13 cellular contexts compared by ENCODE assay signal in the genomic region with DNA sequence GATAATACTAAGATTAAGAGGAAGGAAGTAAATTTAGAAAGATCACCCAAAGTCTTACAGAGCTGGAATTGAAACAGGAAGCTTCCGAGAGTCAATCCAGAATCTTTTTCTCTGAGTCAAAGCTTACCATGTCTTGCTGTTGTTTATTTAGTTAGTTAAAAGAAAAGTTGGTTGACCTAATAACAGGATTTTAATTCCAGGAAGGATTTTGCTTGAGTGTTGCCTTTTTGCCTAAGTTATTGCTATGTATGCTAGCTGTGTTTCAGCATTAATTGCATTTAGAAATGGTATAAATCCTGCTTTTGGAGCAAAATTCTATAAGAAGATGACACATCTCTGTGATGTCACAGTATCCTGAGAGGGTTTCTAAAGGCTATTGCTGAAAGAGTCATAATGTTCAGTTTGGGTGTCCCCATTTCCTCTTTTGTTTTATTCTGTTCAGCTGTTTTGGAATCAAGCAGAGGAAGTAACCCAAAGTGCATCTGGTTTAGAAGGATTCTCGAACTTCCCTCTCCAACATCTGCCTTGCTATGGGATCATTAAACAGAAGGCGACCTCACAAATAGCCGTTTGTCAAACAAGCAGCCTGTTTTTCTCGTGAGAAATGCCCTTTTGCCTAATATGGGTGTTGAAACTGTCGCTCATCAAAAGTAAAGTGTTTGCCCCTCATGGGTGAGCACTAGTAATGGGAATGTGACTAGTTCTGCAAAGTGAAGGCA.
DNase-seq lines count a peak whose midpoint lies in the region; ATAC-seq and TF ChIP-seq lines count a peak whose summit lies in the region.
"Had no signal": no experiment of that assay in that cellular context is flagged by ENCODE, and none has a peak within 500 bp of the region (broad histone marks: within the 10 kb centered on the region; RNA-seq: fewer than 3 reads in every experiment).

No MANE protein-coding gene starts in this region.

- peaks cover 4% of the 10 kb centered on the region for H3K4me1 Mint-ChIP-seq in endodermal cell
- H3K4me1 Mint-ChIP-seq: activated naive CD4-positive, alpha-beta T cell treated with anti-CD3 and anti-CD28 coated beads, Interleukin-2, amount 10 ng/mL, durations not matched to agents 7 days and 5 days; IgD-negative memory B cell had no signal

- TF ChIP-seq CTCF in psoas muscle (IDR thresholded peaks at IDR 0.05) (no peak), endodermal cell (conservative IDR thresholded peaks at IDR 0.05) (no peak)

- intact Hi-C loops in psoas muscle (cut with DNase I): no loop called here

- H3K4me3 ChIP-seq in psoas muscle: no peak overlapping the region
- H3K4me3 ChIP-seq in endodermal cell (ENCODE audit: low read length): no peak overlapping the region
- H3K4me3 ChIP-seq: thoracic aorta had no signal

- no peak overlapping the region for H3K27ac Mint-ChIP-seq in activated naive CD4-positive, alpha-beta T cell treated with anti-CD3 and anti-CD28 coated beads, Interleukin-2, amount 50 U/mL, for 72 hours
- no peak overlapping the region for H3K27ac Mint-ChIP-seq in endodermal cell
- H3K27ac Mint-ChIP-seq: activated naive CD4-positive, alpha-beta T cell treated with anti-CD3 and anti-CD28 coated beads, Interleukin-2, amount 10 ng/mL, durations not matched to agents 7 days and 5 days; IgD-negative memory B cell had no signal

- peaks cover 4% of the 10 kb centered on the region for H3K9me3 ChIP-seq in psoas muscle
- no peaks in the 10 kb centered on the region for H3K9me3 ChIP-seq in endodermal cell (ENCODE audit: control insufficient read depth, low read length)
- H3K9me3 ChIP-seq: thoracic aorta had no signal

- DNase-seq in Daoy (ENCODE audit: low read depth) (peak; percentile 4), NOMO-1 treated with dmso at 0.1 percent for 144 hours (lab: John Stamatoyannopoulos, UW; ENCODE audit: unreplicated experiment) (peak; percentile 38), epithelial cell of prostate (ENCODE audit: low read depth, low spot score) (no peak), psoas muscle (no peak), NCI-H187 treated with DMSO at 0.1 percent for 48 hours (lab: John Stamatoyannopoulos, UW) (no peak), endodermal cell (no peak)
- DNase-seq in activated naive CD4-positive, alpha-beta T cell treated with anti-CD3 and anti-CD28 coated beads, Interleukin-2, amount 50 U/mL, for 72 hours (ENCODE audit: low spot score in 2 of 2): no peak
- DNase-seq: activated naive CD4-positive, alpha-beta T cell treated with anti-CD3 and anti-CD28 coated beads, Interleukin-2, amount 10 ng/mL, durations not matched to agents 7 days and 5 days; DMS79 treated with DMSO at 0.1 percent for 48 hours had no signal

- 21 to 33% (median 22%) methylated on average over 6 of the region's 6 CpGs for WGBS in psoas muscle, 3 donors
- WGBS in endodermal cell (ENCODE audit: insufficient coverage in 1 of 2, insufficient read length in 1 of 2), 2 experiments: 84 to 91% methylated on average over 4 to 6 of the region's 6 CpGs

- H3K27me3 Mint-ChIP-seq in endodermal cell (ENCODE audit: insufficient read depth): no peaks in the 10 kb centered on the region
- H3K27me3 Mint-ChIP-seq: activated naive CD4-positive, alpha-beta T cell treated with anti-CD3 and anti-CD28 coated beads, Interleukin-2, amount 10 ng/mL, durations not matched to agents 7 days and 5 days; IgD-negative memory B cell had no signal

- no peaks in the 10 kb centered on the region for H3K4me1 ChIP-seq in psoas muscle
- H3K4me1 ChIP-seq in endodermal cell (ENCODE audit: control insufficient read depth, insufficient read depth, low read length): no peaks in the 10 kb centered on the region

- H3K4me3 Mint-ChIP-seq in endodermal cell: no peak overlapping the region
- H3K4me3 Mint-ChIP-seq: activated naive CD4-positive, alpha-beta T cell treated with anti-CD3 and anti-CD28 coated beads, Interleukin-2, amount 10 ng/mL, durations not matched to agents 7 days and 5 days; IgD-negative memory B cell had no signal

- ATAC-seq in psoas muscle (peak; percentile 13 to 49 (median 36)), HG02870 (IDR thresholded peaks at IDR 0.05; ENCODE audit: unreplicated experiment) (no peak)
- ATAC-seq in activated naive CD4-positive, alpha-beta T cell treated with anti-CD3 and anti-CD28 coated beads, Interleukin-2, amount 50 U/mL, for 72 hours: no peak

- peak overlapping the region; percentile 36 for H3K27ac ChIP-seq in epithelial cell of prostate
- H3K27ac ChIP-seq in psoas muscle: no peak overlapping the region
- no peak overlapping the region for H3K27ac ChIP-seq in endodermal cell (ENCODE audit: low read depth, low read length)
- H3K27ac ChIP-seq: VCaP had no signal

- peaks cover 5 to 19% of the 10 kb centered on the region in 2 donors for H3K9me3 Mint-ChIP-seq in activated naive CD4-positive, alpha-beta T cell treated with anti-CD3 and anti-CD28 coated beads, Interleukin-2, amount 50 U/mL, for 72 hours
- H3K9me3 Mint-ChIP-seq in endodermal cell: peaks cover 3% of the 10 kb centered on the region
- H3K9me3 Mint-ChIP-seq: activated naive CD4-positive, alpha-beta T cell treated with anti-CD3 and anti-CD28 coated beads, Interleukin-2, amount 10 ng/mL, durations not matched to agents 7 days and 5 days had no signal

- no peaks in the 10 kb centered on the region for H3K36me3 ChIP-seq in psoas muscle (ENCODE audit: insufficient read depth in 1 of 2, low read depth in 1 of 2)
- no peaks in the 10 kb centered on the region for H3K36me3 ChIP-seq in endodermal cell (ENCODE audit: control insufficient read depth, insufficient read depth, low read length)
- H3K36me3 ChIP-seq: thoracic aorta had no signal

- peaks cover 0 to 8% of the 10 kb centered on the region in 2 donors for H3K36me3 Mint-ChIP-seq in activated naive CD4-positive, alpha-beta T cell treated with anti-CD3 and anti-CD28 coated beads, Interleukin-2, amount 50 U/mL, for 72 hours
- no peaks in the 10 kb centered on the region for H3K36me3 Mint-ChIP-seq in endodermal cell (ENCODE audit: low read depth)
- H3K36me3 Mint-ChIP-seq: activated naive CD4-positive, alpha-beta T cell treated with anti-CD3 and anti-CD28 coated beads, Interleukin-2, amount 10 ng/mL, durations not matched to agents 7 days and 5 days; IgD-negative memory B cell had no signal

- no peak overlapping the region for H3K9ac ChIP-seq in endodermal cell (ENCODE audit: extremely low read depth, low read length, poor library complexity, severe bottlenecking)

- H3K27me3 ChIP-seq in psoas muscle (ENCODE audit: insufficient read depth in 3 of 3, low read length in 2 of 3) (no peaks in the 10 kb centered on the region), endodermal cell (ENCODE audit: control insufficient read depth, insufficient read depth, low read length, poor library complexity, severe bottlenecking) (no peaks in the 10 kb centered on the region)

Comparison
In these comparisons a context has a peak if more than half of its experiments do, and no peak if none do; other contexts are left out.
1. DNase-seq: peak in Daoy (single experiment) and NOMO-1 treated with dmso at 0.1 percent for 144 hours (single experiment); none in epithelial cell of prostate (single experiment), psoas muscle (0 of 2), activated naive CD4-positive, alpha-beta T cell treated with anti-CD3 and anti-CD28 coated beads, Interleukin-2, amount 50 U/mL, for 72 hours (0 of 2), NCI-H187 treated with DMSO at 0.1 percent for 48 hours (single experiment) and endodermal cell (single experiment).
2. ATAC-seq: peak in psoas muscle (4 of 4); none in activated naive CD4-positive, alpha-beta T cell treated with anti-CD3 and anti-CD28 coated beads, Interleukin-2, amount 50 U/mL, for 72 hours (0 of 2) and HG02870 (single experiment).